34 cellular contexts compared by ENCODE assay signal in genomic region chr11:68226421-68226820, GRCh38.
"Had no signal": no experiment of that assay in that cellular context is flagged by ENCODE, and none has a peak within 500 bp of the region (broad histone marks: within the 10 kb centered on the region; RNA-seq: fewer than 3 reads in every experiment).

No MANE protein-coding gene starts in this region.

- H3K4me3 ChIP-seq: MG63 had no signal

- H3K9ac ChIP-seq: KMS-11 had no signal

- H3K4me2 ChIP-seq: KMS-11 had no signal

- H3K27me3 ChIP-seq: MG63 had no signal

- H3K27ac ChIP-seq: KMS-11 had no signal

- H3K36me3 ChIP-seq: MG63 had no signal

- DNase-seq: Karpas-422, Kasumi-1, MG63, MM.1S, MV-4-11, NCI-H1048, NCI-H1092, NCI-H1092 treated with DMSO at 0.1 percent for 48 hours, NCI-H1105, NCI-H1105 treated with DMSO at 0.1 percent for 48 hours, NCI-H1417, NCI-H1417 treated with DMSO at 0.1 percent for 48 hours, NCI-H1436, NCI-H1436 treated with DMSO at 0.1 percent for 48 hours, NCI-H146, NCI-H1694, NCI-H1694 treated with DMSO at 0.1 percent for 48 hours, NCI-H187, NCI-H187 treated with DMSO at 0.1 percent for 48 hours, NCI-H1930, NCI-H2029, NCI-H2029 treated with DMSO at 0.1 percent for 48 hours, NCI-H2081, NCI-H2081 treated with DMSO at 0.1 percent for 48 hours, NCI-H2107, NCI-H2171, NCI-H2171 treated with DMSO at 0.1 percent for 48 hours, NCI-H2227 treated with DMSO at 0.1 percent for 48 hours, NCI-H226, NCI-H345, NCI-H446, NCI-H446 treated with DMSO at 0.1 percent for 48 hours, NCI-H510A had no signal

- H3K9me3 ChIP-seq: MG63 had no signal
